ENCODE assay signal across 32 cellular contexts in genomic region chr9:7567687-7568086, GRCh38.
A peak's percentile ranks its signal among the peaks of the same experiment; 100 is the strongest.
DNase-seq lines count a peak whose midpoint lies in the region; ATAC-seq and TF ChIP-seq lines count a peak whose summit lies in the region.
"Had no signal": no experiment of that assay in that cellular context is flagged by ENCODE, and none has a peak within 500 bp of the region (broad histone marks: within the 10 kb centered on the region; RNA-seq: fewer than 3 reads in every experiment).

No MANE protein-coding gene starts in this region.

- H3K4me3 ChIP-seq in DND-41 (ENCODE audit: low read depth in 1 of 2, low read length in 2 of 2) (no peak overlapping the region), mesenchymal stem cell (ENCODE audit: insufficient read depth in 1 of 2, low read depth in 1 of 2, low read length in 2 of 2) (no peak overlapping the region)
- H3K4me3 ChIP-seq: A549; BLaER1; BLaER1 treated with 17β-estradiol and CSF1 and Interleukin-3, amounts not matched to agents 10 nM and 100 nM had no signal

- no peak overlapping the region for H3K18ac ChIP-seq in mesenchymal stem cell (ENCODE audit: low read depth in 1 of 2, low read length in 2 of 2)

- H4K8ac ChIP-seq in mesenchymal stem cell (ENCODE audit: low read length): no peak overlapping the region

- H2AFZ ChIP-seq in DND-41 (ENCODE audit: low read depth, low read length) (no peak overlapping the region), mesenchymal stem cell (ENCODE audit: low read depth, low read length) (no peak overlapping the region)

- ATAC-seq in stimulated activated naive CD8-positive, alpha-beta T cell treated with anti-CD3 and anti-CD28 coated beads, Interleukin-15, Interleukin-2, amounts not matched to agents 100 U/mL and 50 U/mL, for 24 hours: peak; percentile 32
- no peak for ATAC-seq in stimulated activated naive CD8-positive, alpha-beta T cell treated with anti-CD3 and anti-CD28 coated beads, Interleukin-15, amount 100 ng/mL, for 72 hours
- ATAC-seq in DND-41 (ENCODE audit: insufficient read depth, low read depth): peak; percentile 77
- ATAC-seq: A549; CD8-positive, alpha-beta T cell had no signal

- no peaks in the 10 kb centered on the region for H3K79me1 ChIP-seq in mesenchymal stem cell (replicated peaks; ENCODE audit: low read length, poor library complexity, severe bottlenecking)

- H3K9me3 ChIP-seq in DND-41 (ENCODE audit: insufficient read depth, low read length, severe bottlenecking) (no peaks in the 10 kb centered on the region), mesenchymal stem cell (ENCODE audit: control insufficient read depth, low read length) (no peaks in the 10 kb centered on the region)
- H3K9me3 ChIP-seq: A549; BE2C; BLaER1; BLaER1 treated with 17β-estradiol and CSF1 and Interleukin-3, amounts not matched to agents 10 nM and 100 nM; Caco-2 had no signal

- H2BK12ac ChIP-seq in mesenchymal stem cell (ENCODE audit: low read length in 2 of 2): no peak overlapping the region

- H3K27me3 Mint-ChIP-seq in stimulated activated naive CD8-positive, alpha-beta T cell treated with anti-CD3 and anti-CD28 coated beads, Interleukin-15, amount 100 ng/mL, for 72 hours: no peaks in the 10 kb centered on the region

- no peak overlapping the region for H3K14ac ChIP-seq in mesenchymal stem cell (ENCODE audit: low read length in 2 of 2)

- no peak overlapping the region for H3K27ac ChIP-seq in DND-41 (ENCODE audit: low read length)
- no peak overlapping the region for H3K27ac ChIP-seq in mesenchymal stem cell (ENCODE audit: low read length, poor library complexity, severe bottlenecking)
- H3K27ac ChIP-seq: 22Rv1; A549; BLaER1; BLaER1 treated with 17β-estradiol and CSF1 and Interleukin-3, amounts not matched to agents 10 nM and 100 nM; C4-2B had no signal

- H3K9ac ChIP-seq in DND-41 (ENCODE audit: low read depth, low read length) (no peak overlapping the region), mesenchymal stem cell (ENCODE audit: low read length) (no peak overlapping the region)
- H3K9ac ChIP-seq: BLaER1; BLaER1 treated with 17β-estradiol and CSF1 and Interleukin-3, amounts not matched to agents 10 nM and 100 nM had no signal

- no peaks in the 10 kb centered on the region for H3K36me3 ChIP-seq in DND-41 (ENCODE audit: insufficient read depth, low read length)
- H3K36me3 ChIP-seq in mesenchymal stem cell (ENCODE audit: control insufficient read depth in 1 of 2, insufficient read depth in 2 of 2, low read depth in 1 of 2, low read length in 2 of 2): no peaks in the 10 kb centered on the region
- H3K36me3 ChIP-seq: BE2C; BLaER1; BLaER1 treated with 17β-estradiol and CSF1 and Interleukin-3, amounts not matched to agents 10 nM and 100 nM had no signal

- H3K23ac ChIP-seq in mesenchymal stem cell (ENCODE audit: low read length in 2 of 2): no peak overlapping the region

- H3K4ac ChIP-seq in mesenchymal stem cell (ENCODE audit: low read depth in 1 of 2, low read length in 2 of 2): no peak overlapping the region

- no peak overlapping the region for H2BK120ac ChIP-seq in mesenchymal stem cell (ENCODE audit: low read depth, low read length)

- H3K4me1 Mint-ChIP-seq in stimulated activated naive CD8-positive, alpha-beta T cell treated with anti-CD3 and anti-CD28 coated beads, Interleukin-15, amount 100 ng/mL, for 72 hours: no peaks in the 10 kb centered on the region
- H3K4me1 Mint-ChIP-seq: B cell; CD14-positive monocyte; CD8-positive, alpha-beta memory T cell had no signal

- no peaks in the 10 kb centered on the region for H4K20me1 ChIP-seq in DND-41 (ENCODE audit: insufficient read depth, low read length)
- H4K20me1 ChIP-seq: BLaER1; BLaER1 treated with 17β-estradiol and CSF1 and Interleukin-3, amounts not matched to agents 10 nM and 100 nM had no signal

- no peak for TF ChIP-seq CTCF in DND-41 (IDR thresholded peaks at IDR 0.05; ENCODE audit: borderline replicate concordance, extremely low read depth, low read length, poor library complexity, severe bottlenecking)

- H3K27ac Mint-ChIP-seq in stimulated activated naive CD8-positive, alpha-beta T cell treated with anti-CD3 and anti-CD28 coated beads, Interleukin-15, amount 100 ng/mL, for 72 hours: no peak overlapping the region
- H3K27ac Mint-ChIP-seq: B cell; CD14-positive monocyte; CD4-positive, alpha-beta memory T cell; CD4-positive, alpha-beta T cell; CD4-positive, CD25-positive, alpha-beta regulatory T cell; CD8-positive, alpha-beta memory T cell; CD8-positive, alpha-beta T cell had no signal

- H3K27me3 ChIP-seq in DND-41 (ENCODE audit: insufficient read depth, low read length, poor library complexity): no peaks in the 10 kb centered on the region
- H3K27me3 ChIP-seq in mesenchymal stem cell (ENCODE audit: control insufficient read depth in 1 of 2, insufficient read depth in 1 of 2, low read length in 2 of 2): no peaks in the 10 kb centered on the region
- H3K27me3 ChIP-seq: BE2C; BLaER1; BLaER1 treated with 17β-estradiol and CSF1 and Interleukin-3, amounts not matched to agents 10 nM and 100 nM had no signal

- H2AK5ac ChIP-seq in mesenchymal stem cell (ENCODE audit: low read length, severe bottlenecking): no peak overlapping the region

- H2BK15ac ChIP-seq in mesenchymal stem cell (ENCODE audit: low read depth, poor library complexity, severe bottlenecking): no peak overlapping the region

- H3K4me3 Mint-ChIP-seq in stimulated activated naive CD8-positive, alpha-beta T cell treated with anti-CD3 and anti-CD28 coated beads, Interleukin-15, amount 100 ng/mL, for 72 hours: no peak overlapping the region
- H3K4me3 Mint-ChIP-seq: B cell; CD14-positive monocyte; CD4-positive, alpha-beta memory T cell; CD4-positive, alpha-beta T cell; CD4-positive, CD25-positive, alpha-beta regulatory T cell; CD8-positive, alpha-beta memory T cell; CD8-positive, alpha-beta T cell had no signal

- WGBS in mesenchymal stem cell: no CpG with 5 or more reads among the region's 2 CpGs

- no peaks in the 10 kb centered on the region for H3K79me2 ChIP-seq in DND-41 (ENCODE audit: insufficient read depth, low read length)

- H4K91ac ChIP-seq in mesenchymal stem cell (ENCODE audit: low read length): no peak overlapping the region

- no peak for DNase-seq in stimulated activated naive CD8-positive, alpha-beta T cell treated with anti-CD3 and anti-CD28 coated beads, Interleukin-15, Interleukin-2, amounts not matched to agents 100 U/mL and 50 U/mL, for 24 hours
- DNase-seq in stimulated activated naive CD8-positive, alpha-beta T cell treated with anti-CD3 and anti-CD28 coated beads, Interleukin-15, amount 100 ng/mL, for 72 hours: no peak
- no peak for DNase-seq in DND-41
- DNase-seq in putamen (ENCODE audit: low spot score): peak; percentile 15
- no peak for DNase-seq in activated CD4-positive, CD25-positive, alpha-beta regulatory T cell (lab: John Stamatoyannopoulos, UW)
- DNase-seq in mesenchymal stem cell: no peak
- DNase-seq: 8988T; ACHN; AML-193; BE2C; C1 segment of cervical spinal cord; Caco-2; Calu3; CD4-positive, alpha-beta memory T cell; CD4-positive, alpha-beta T cell; CD4-positive, CD25-positive, alpha-beta regulatory T cell; CD8-positive, alpha-beta memory T cell; CD8-positive, alpha-beta T cell; COR-L47; DMS 273 treated with DMSO at 0.1 percent for 48 hours; DMS153; DMS53; DMS79; DMS79 treated with DMSO at 0.1 percent for 48 hours; EL had no signal

- H3K4me1 ChIP-seq in DND-41 (ENCODE audit: insufficient read depth, low read length) (peaks cover 10% of the 10 kb centered on the region), mesenchymal stem cell (ENCODE audit: control insufficient read depth, insufficient read depth, low read depth, low read length) (no peaks in the 10 kb centered on the region)
- H3K4me1 ChIP-seq: A549; BE2C; BLaER1; BLaER1 treated with 17β-estradiol and CSF1 and Interleukin-3, amounts not matched to agents 10 nM and 100 nM; Caco-2 had no signal

- H3K4me2 ChIP-seq in DND-41 (ENCODE audit: insufficient read depth, low read length) (no peak overlapping the region), mesenchymal stem cell (ENCODE audit: low read length, poor library complexity, severe bottlenecking) (no peak overlapping the region)
- H3K4me2 ChIP-seq: A549; BLaER1; BLaER1 treated with 17β-estradiol and CSF1 and Interleukin-3, amounts not matched to agents 10 nM and 100 nM had no signal

- H3K9me3 Mint-ChIP-seq in stimulated activated naive CD8-positive, alpha-beta T cell treated with anti-CD3 and anti-CD28 coated beads, Interleukin-15, amount 100 ng/mL, for 72 hours: no peaks in the 10 kb centered on the region
- H3K9me3 Mint-ChIP-seq: CD14-positive monocyte; CD4-positive, alpha-beta memory T cell; CD4-positive, alpha-beta T cell; CD8-positive, alpha-beta memory T cell; CD8-positive, alpha-beta T cell had no signal

- H2BK5ac ChIP-seq in mesenchymal stem cell (ENCODE audit: low read depth, low read length, poor library complexity, severe bottlenecking): no peak overlapping the region
